6 cellular contexts compared by ENCODE assay signal in genomic region chr20:50671010-50671409, GRCh38. TPM values are rescaled to one million over a fixed set of nuclear protein-coding genes. Genes with fewer than 3 reads are reported as not detected.
"Had no signal": no experiment of that assay in that cellular context is flagged by ENCODE, and none has a peak within 500 bp of the region (broad histone marks: within the 10 kb centered on the region; RNA-seq: fewer than 3 reads in every experiment).

No MANE protein-coding gene starts in this region.

RNA-seq across cellular contexts. Expression of gene RIPOR3, which starts 20.3 kb away (rescaled TPM):
- total RNA-seq: activated CD4-positive, alpha-beta memory T cell treated with anti-CD3 and anti-CD28 coated beads, Interleukin-2, amount 10 ng/mL, durations not matched to agents 7 days and 5 days; activated CD4-positive, alpha-beta T cell treated with anti-CD3 and anti-CD28 coated beads, Interleukin-2, amount 10 ng/mL, durations not matched to agents 7 days and 5 days; activated naive CD8-positive, alpha-beta T cell treated with anti-CD3 and anti-CD28 coated beads, Interleukin-2, amount 10 ng/mL, durations not matched to agents 7 days and 5 days; dermis microvascular lymphatic vessel endothelial cell; endothelial cell of umbilical vein; T-helper 1 cell treated with Interleukin-12 subunit alpha and Interleukin-12 subunit beta and Interleukin-4 antibody, amounts not matched to agents 30 ng/mL and 1 ng/mL, for 36 hours had no signal
- polyA plus RNA-seq: endothelial cell of umbilical vein had no signal
